In genomic region chr10:42932735-42933453, GRCh38 we compare ENCODE assay signal across 9 cellular contexts.
DNase-seq lines count a peak whose midpoint lies in the region; ATAC-seq, FAIRE-seq and TF ChIP-seq lines count a peak whose summit lies in the region.
"Had no signal": no experiment of that assay in that cellular context is flagged by ENCODE, and none has a peak within 500 bp of the region (broad histone marks: within the 10 kb centered on the region; RNA-seq: fewer than 3 reads in every experiment).

No MANE protein-coding gene starts in this region.

- ATAC-seq in activated B cell treated with CpG ODN at 0.5 μM for 24 hours (ENCODE audit: low read depth) (no peak), GM21447 (IDR thresholded peaks at IDR 0.05; ENCODE audit: unreplicated experiment) (no peak), GM18909 (IDR thresholded peaks at IDR 0.05; ENCODE audit: poor library complexity, unreplicated experiment) (no peak)

- peak overlapping the region; percentile 78; the same call in 1 of the 2 replicates for H3K18ac ChIP-seq in H1 (ENCODE audit: extremely low read depth, low read length)
- H3K18ac ChIP-seq in trophoblast cell (ENCODE audit: low read length) = no peak overlapping the region

- peaks cover 10% of the 10 kb centered on the region for H3K4me1 Mint-ChIP-seq in activated B cell treated with CpG ODN at 0.5 μM for 24 hours

- H3K79me2 ChIP-seq in H1 (ENCODE audit: control insufficient read depth in 1 of 2, insufficient read depth in 2 of 2, low read length in 2 of 2) (no peaks in the 10 kb centered on the region), trophoblast cell (ENCODE audit: control insufficient read depth, insufficient read depth, low read length, poor library complexity) (no peaks in the 10 kb centered on the region)

- H4K8ac ChIP-seq in H1 (ENCODE audit: extremely low read depth, insufficient read depth, low read length) (peak overlapping the region; percentile 80), trophoblast cell (ENCODE audit: low read depth, low read length) (no peak overlapping the region)

- H3K4ac ChIP-seq in H1 (replicated peaks; ENCODE audit: insufficient read length, low read depth, low read length) = no peak overlapping the region
- H3K4ac ChIP-seq in trophoblast cell (ENCODE audit: low read depth, low read length) = no peak overlapping the region

- H3K14ac ChIP-seq in H1 (ENCODE audit: insufficient read length) = no peak overlapping the region
- H3K14ac ChIP-seq in trophoblast cell (ENCODE audit: low read length) = no peak overlapping the region

- H3K56ac ChIP-seq in H1 (replicated peaks; ENCODE audit: insufficient read length, low read depth, low read length) = no peak overlapping the region

- H3K36me3 Mint-ChIP-seq in activated B cell treated with CpG ODN at 0.5 μM for 24 hours (ENCODE audit: low read depth) = no peaks in the 10 kb centered on the region

- H2BK5ac ChIP-seq in H1 (ENCODE audit: low read depth, low read length) (peak overlapping the region; percentile 60; the same call in 1 of the 2 replicates), trophoblast cell (ENCODE audit: low read depth, low read length, poor library complexity) (no peak overlapping the region)

- H2BK12ac ChIP-seq in H1 (ENCODE audit: low read depth, low read length) (peak overlapping the region; percentile 94; the same call in 1 of the 2 replicates), trophoblast cell (ENCODE audit: low read length) (no peak overlapping the region)

- peaks cover 0 to 13% (median under 1%) of the 10 kb centered on the region in 4 experiments; a peak in 5 of 7 replicates for H3K4me1 ChIP-seq in H1 (replicated peaks in 1 of 4; ENCODE audit: control insufficient read depth in 3 of 4, insufficient read depth in 4 of 4, low read length in 3 of 4)
- peaks cover 3 to 4% of the 10 kb centered on the region in 2 experiments for H3K4me1 ChIP-seq in trophoblast cell (ENCODE audit: control insufficient read depth in 1 of 2, insufficient read depth in 2 of 2, low read length in 2 of 2)
- no peaks in the 10 kb centered on the region for H3K4me1 ChIP-seq in SJCRH30
- H3K4me1 ChIP-seq in small intestine (ENCODE audit: control insufficient read depth in 2 of 2, insufficient read depth in 1 of 2, low read depth in 1 of 2, low read length in 1 of 2) = no peaks in the 10 kb centered on the region

- TF ChIP-seq CTCF in activated B cell treated with CpG ODN at 0.5 μM for 24 hours (IDR thresholded peaks at IDR 0.05) = no peak
- no peak for TF ChIP-seq CTCF in H1 (IDR thresholded peaks at IDR 0.05; ENCODE audit: control extremely low read depth in 1 of 3, insufficient read depth in 1 of 3, low read depth in 1 of 3, low read length in 3 of 3)

- H3K9ac ChIP-seq in H1 (replicated peaks in 1 of 4; ENCODE audit: extremely low read depth in 1 of 4, low read depth in 3 of 4, low read length in 3 of 4) (peak overlapping the region in 2 of 4 experiments; percentile 20 to 24; a peak in 3 of 7 replicates), trophoblast cell (ENCODE audit: low read length) (no peak overlapping the region)

- H2BK120ac ChIP-seq in H1 (replicated peaks; ENCODE audit: low read depth, low read length) (no peak overlapping the region), trophoblast cell (ENCODE audit: insufficient read depth, low read length, poor library complexity) (no peak overlapping the region)

- POLR2A ChIA-PET in activated B cell treated with CpG ODN at 0.5 μM for 24 hours (lab: Charles Lee) = no interaction called here
- POLR2A ChIA-PET in H1 (lab: Charles Lee; ENCODE audit: partially characterized antibody) = no interaction called here

- H4K20me1 ChIP-seq in H1 (replicated peaks in 1 of 2; ENCODE audit: control insufficient read depth in 1 of 2, insufficient read depth in 2 of 2, low read length in 2 of 2) = no peaks in the 10 kb centered on the region

- H3K4me2 ChIP-seq in H1 (ENCODE audit: insufficient read depth in 1 of 2, low read depth in 2 of 2, low read length in 2 of 2) (peak overlapping the region; percentile 79 to 100), trophoblast cell (ENCODE audit: low read length) (peak overlapping the region; percentile 50)

- peak overlapping the region; percentile 79 for H4K91ac ChIP-seq in H1 (replicated peaks; ENCODE audit: insufficient read length, low read length)
- no peak overlapping the region for H4K91ac ChIP-seq in trophoblast cell (ENCODE audit: low read depth, low read length)

- peak overlapping the region; percentile 55 for H3K4me3 Mint-ChIP-seq in activated B cell treated with CpG ODN at 0.5 μM for 24 hours

- no peak overlapping the region for H4K12ac ChIP-seq in trophoblast cell (ENCODE audit: low read depth, low read length)

- H3K9me3 ChIP-seq in H1 (ENCODE audit: insufficient read depth in 2 of 2, low read depth in 1 of 2, low read length in 1 of 2) = no peaks in the 10 kb centered on the region
- peaks cover 6% of the 10 kb centered on the region for H3K9me3 ChIP-seq in trophoblast cell (ENCODE audit: insufficient read depth, low read depth, low read length)
- H3K9me3 ChIP-seq in SJCRH30 (replicated peaks) = no peaks in the 10 kb centered on the region
- H3K9me3 ChIP-seq in small intestine (ENCODE audit: control insufficient read depth, low read depth) = no peaks in the 10 kb centered on the region

- H3K27me3 Mint-ChIP-seq in activated B cell treated with CpG ODN at 0.5 μM for 24 hours = peaks cover 40% of the 10 kb centered on the region

- no peak for TF ChIP-seq EP300 in H1 (IDR thresholded peaks at IDR 0.05; ENCODE audit: borderline replicate concordance in 1 of 2, low read depth in 2 of 2, low read length in 2 of 2)

- no peak overlapping the region for H2AK5ac ChIP-seq in H1 (ENCODE audit: low read depth, low read length)
- no peak overlapping the region for H2AK5ac ChIP-seq in trophoblast cell (ENCODE audit: low read length)

- H3K27me3 ChIP-seq in H1 (replicated peaks in 1 of 4; ENCODE audit: control insufficient read depth in 3 of 4, extremely low read depth in 1 of 4, insufficient read depth in 3 of 4, low read length in 3 of 4) (peaks cover 1 to 26% (median 24%) of the 10 kb centered on the region in 4 experiments), trophoblast cell (ENCODE audit: insufficient read depth, low read length) (peaks cover 31% of the 10 kb centered on the region), SJCRH30 (no peaks in the 10 kb centered on the region), small intestine (ENCODE audit: control insufficient read depth in 2 of 2, insufficient read depth in 2 of 2, low read length in 2 of 2) (peaks cover 6 to 12% of the 10 kb centered on the region in 2 donors)

- 1% methylated on average over 21 of the region's 45 CpGs; no CpG with 5 or more reads in 1 of the 2 experiments for WGBS in H1 (ENCODE audit: extremely low coverage in 1 of 2, insufficient coverage in 1 of 2, insufficient read length in 1 of 2, insufficient replicate concordance in 2 of 2, low coverage in 1 of 2, low lambda C conversion rate in 2 of 2, missing lambda C conversion rate in 1 of 2), 2 experiments
- no CpG with 5 or more reads among the region's 45 CpGs for WGBS in trophoblast cell (ENCODE audit: extremely low coverage, insufficient coverage, insufficient read length)
- WGBS in small intestine, 3 donors = 1 to 4% (median 4%) methylated on average over 44 to 45 of the region's 45 CpGs

- H3K36me3 ChIP-seq in H1 (ENCODE audit: control insufficient read depth in 2 of 4, insufficient read depth in 4 of 4, low read length in 3 of 4) (no peaks in the 10 kb centered on the region), trophoblast cell (ENCODE audit: control insufficient read depth in 1 of 2, insufficient read depth in 2 of 2, low read length in 2 of 2) (no peaks in the 10 kb centered on the region), SJCRH30 (no peaks in the 10 kb centered on the region), small intestine (ENCODE audit: control insufficient read depth in 2 of 2, insufficient read depth in 2 of 2, low read length in 2 of 2) (no peaks in the 10 kb centered on the region)

- intact Hi-C loops in activated B cell treated with CpG ODN at 0.5 μM for 24 hours (cut with micrococcal nuclease) = no loop called here

- no peak for TF ChIP-seq RAD21 in H1 (IDR thresholded peaks at IDR 0.05 in 1 of 2, conservative IDR thresholded peaks at IDR 0.05 in 1 of 2; ENCODE audit: low read depth in 2 of 2, low read length in 2 of 2)

- H3K23ac ChIP-seq in H1 (ENCODE audit: insufficient read length) (no peak overlapping the region), trophoblast cell (ENCODE audit: low read length) (no peak overlapping the region)

- H4K5ac ChIP-seq in H1 (ENCODE audit: insufficient read length, low read depth, low read length) = no peak overlapping the region

- no peak for FAIRE-seq in H1 (lab: Jason Lieb, UNC)
- FAIRE-seq in small intestine (lab: Jason Lieb, UNC) = no peak

- peak overlapping the region; percentile 48; the same call in 1 of the 2 replicates for H2BK20ac ChIP-seq in H1 (ENCODE audit: low read length)

- H3K23me2 ChIP-seq in H1 (ENCODE audit: low read depth, low read length) = peaks cover 12% of the 10 kb centered on the region

- DNase-seq in AG20443 (ENCODE audit: low spot score) (peak; percentile 13), activated B cell treated with CpG ODN at 0.5 μM for 24 hours (no peak), H1 (ENCODE audit: low read depth in 1 of 2, low spot score in 2 of 2) (peak; percentile 58 to 97), trophoblast cell (no peak), SJCRH30 (no peak), small intestine (no peak)
- DNase-seq: right cardiac atrium had no signal

- H3K27ac Mint-ChIP-seq in activated B cell treated with CpG ODN at 0.5 μM for 24 hours = no peak overlapping the region

- H3K4me3 ChIP-seq in H1 (ENCODE audit: extremely low read depth in 1 of 4, insufficient read depth in 2 of 4, low read depth in 3 of 4, low read length in 4 of 4) (peak overlapping the region; percentile 44 to 69 (median 52)), trophoblast cell (ENCODE audit: low read depth, low read length) (peak overlapping the region; percentile 25), SJCRH30 (no peak overlapping the region), small intestine (ENCODE audit: low read depth in 1 of 2, low read length in 2 of 2) (peak overlapping the region in 1 of 2 donors; percentile 28)

- CTCF ChIA-PET in activated B cell treated with CpG ODN at 0.5 μM for 24 hours (lab: Charles Lee) (no interaction called here), H1 (lab: Charles Lee; ENCODE audit: partially characterized antibody) (interaction anchor here (1.0 to 3.4 kb wide), 8 partner anchors 10 to 182 kb away, joined by 3 to 13 read pairs (median 3); no protein-coding TSS in a partner anchor)

- H2AFZ ChIP-seq in H1 (ENCODE audit: low read length) (peak overlapping the region; percentile 76; the same call in 1 of the 2 replicates), trophoblast cell (ENCODE audit: insufficient read depth, low read length, poor library complexity) (no peak overlapping the region)

- H2BK15ac ChIP-seq in H1 (ENCODE audit: low read length) = peak overlapping the region; percentile 88; the same call in 1 of the 2 replicates

- no peak overlapping the region for H3K27ac ChIP-seq in H1 (ENCODE audit: low read depth, low read length)
- H3K27ac ChIP-seq in trophoblast cell (ENCODE audit: low read depth, low read length) = no peak overlapping the region
- H3K27ac ChIP-seq in SJCRH30 = no peak overlapping the region
- no peak overlapping the region for H3K27ac ChIP-seq in small intestine (ENCODE audit: low read depth in 1 of 2, low read length in 1 of 2)

- H3K9me3 Mint-ChIP-seq in activated B cell treated with CpG ODN at 0.5 μM for 24 hours = no peaks in the 10 kb centered on the region

- TF ChIP-seq POLR2A in H1 (IDR thresholded peaks at IDR 0.05; ENCODE audit: control extremely low read depth in 1 of 2, low read depth in 2 of 2, low read length in 2 of 2) = no peak

- H3K79me1 ChIP-seq in H1 (ENCODE audit: low read depth, low read length) (no peaks in the 10 kb centered on the region), trophoblast cell (ENCODE audit: low read length) (no peaks in the 10 kb centered on the region)

Comparison
In these comparisons a context has a peak if more than half of its experiments do, and no peak if none do; other contexts are left out.
1. DNase-seq: peak in AG20443 (single experiment) and H1 (2 of 2); none in activated B cell treated with CpG ODN at 0.5 μM for 24 hours (single experiment), trophoblast cell (0 of 2), SJCRH30 (0 of 2) and small intestine (single experiment).